1 cellular context compared by ENCODE assay signal in genomic region chr1:20882837-20883236, GRCh38.
TF ChIP-seq lines count a peak whose summit lies in the region.

No MANE protein-coding gene starts in this region.

TF ChIP-seq in HepG2, 621 proteins besides CTCF, POLR2A, EP300 and RAD21:
- TF ChIP-seq HNF4A (CRISPR knock-in tag; IDR thresholded peaks at IDR 0.05): peak; percentile 23; the same call in 1 of the 2 replicates
- TF ChIP-seq FOSL2 (CRISPR knock-in tag; IDR thresholded peaks at IDR 0.05): no peak
- no peak for TF ChIP-seq USF2 (IDR thresholded peaks at IDR 0.05; ENCODE audit: low read depth, low read length)
- no peak for TF ChIP-seq USF2 (CRISPR knock-in tag; IDR thresholded peaks at IDR 0.05; ENCODE audit: borderline replicate concordance)
